Comparison of ENCODE assay signal across 6 cellular contexts in genomic region chr2:131480351-131480750, GRCh38. TPM values are rescaled to one million over a fixed set of nuclear protein-coding genes. Genes with fewer than 3 reads are reported as not detected.
"Had no signal": no experiment of that assay in that cellular context is flagged by ENCODE, and none has a peak within 500 bp of the region (broad histone marks: within the 10 kb centered on the region; RNA-seq: fewer than 3 reads in every experiment).

No MANE protein-coding gene starts in this region.

RNA-seq across cellular contexts. Expression of gene TUBA3D, which starts 4.4 kb away (rescaled TPM):
- total RNA-seq: GM23248, H4, HepG2, HFFc6 had no signal
- polyA plus RNA-seq: GM23248, HepG2, IgD-negative memory B cell had no signal

RNA-seq across cellular contexts. Expression of gene CCDC74A, which starts 47.3 kb away (rescaled TPM):
- total RNA-seq: HT1080 had no signal
- polyA plus RNA-seq: IgD-negative memory B cell had no signal
